ENCODE assay signal across 17 cellular contexts in the genomic region with DNA sequence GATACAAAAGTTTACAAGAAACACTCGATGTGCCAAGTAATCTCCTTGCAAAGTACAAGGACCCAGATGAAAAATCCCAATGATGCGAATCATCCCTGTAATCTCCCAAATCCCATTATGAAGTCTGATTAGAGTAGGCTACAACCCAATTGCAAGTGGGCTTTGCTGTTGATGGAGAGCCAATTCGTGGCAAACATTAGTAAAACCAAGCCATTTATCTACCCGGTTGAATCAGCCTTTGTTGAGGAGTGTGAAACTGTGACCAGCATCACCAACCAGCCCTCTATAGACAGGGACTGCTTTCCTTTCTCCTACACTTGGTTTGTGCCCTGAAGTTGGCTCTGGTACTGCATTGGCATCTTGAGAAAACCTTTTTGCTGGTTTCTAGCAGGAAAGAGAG. TPM values are rescaled to one million over a fixed set of nuclear protein-coding genes. Genes with fewer than 3 reads are reported as not detected.
DNase-seq lines count a peak whose midpoint lies in the region; ATAC-seq and TF ChIP-seq lines count a peak whose summit lies in the region.
"Had no signal": no experiment of that assay in that cellular context is flagged by ENCODE, and none has a peak within 500 bp of the region (broad histone marks: within the 10 kb centered on the region; RNA-seq: fewer than 3 reads in every experiment).

No MANE protein-coding gene starts in this region.

- peaks cover 13% of the 10 kb centered on the region for H3K27me3 ChIP-seq in GM23338 (ENCODE audit: insufficient read depth)
- peaks cover 15% of the 10 kb centered on the region for H3K27me3 ChIP-seq in neural progenitor cell

- H3K36me3 Mint-ChIP-seq in activated CD4-positive, alpha-beta T cell treated with anti-CD3 and anti-CD28 coated beads, Interleukin-2, amount 10 ng/mL, durations not matched to agents 7 days and 5 days (ENCODE audit: low read depth), result peaks cover 27% of the 10 kb centered on the region
- H3K36me3 Mint-ChIP-seq in GM23338 (ENCODE audit: low read depth) (peaks cover 17% of the 10 kb centered on the region), neural progenitor cell (peaks cover 8% of the 10 kb centered on the region)

- H4K20me1 ChIP-seq in GM23338 (replicated peaks; ENCODE audit: insufficient read depth) (no peaks in the 10 kb centered on the region), neural progenitor cell (ENCODE audit: low read depth) (peaks cover 4% of the 10 kb centered on the region)

- ATAC-seq in GM23338, result no peak
- ATAC-seq in GM18519 (IDR thresholded peaks at IDR 0.05; ENCODE audit: low FRiP score, unreplicated experiment), result no peak
- no peak for ATAC-seq in HG02571 (IDR thresholded peaks at IDR 0.05; ENCODE audit: unreplicated experiment)
- ATAC-seq: A549, esophagus mucosa, PC-3 had no signal

- H3K27ac Mint-ChIP-seq in activated CD4-positive, alpha-beta T cell treated with anti-CD3 and anti-CD28 coated beads, Interleukin-2, amount 10 ng/mL, durations not matched to agents 7 days and 5 days, result no peak overlapping the region
- H3K27ac Mint-ChIP-seq in GM23338 (no peak overlapping the region), neural progenitor cell (no peak overlapping the region)
- H3K27ac Mint-ChIP-seq: dendritic cell treated with granulocyte-macrophage colony-stimulating factor and Interleukin-4, amounts not matched to agents 40 ng/mL and 50 ng/mL, for 4 days had no signal

- TF ChIP-seq CTCF in GM23338 (conservative IDR thresholded peaks at IDR 0.05; ENCODE audit: low read depth in 2 of 2) (no peak), neural progenitor cell (IDR thresholded peaks at IDR 0.05) (no peak)

- no peaks in the 10 kb centered on the region for H3K9me3 Mint-ChIP-seq in activated CD4-positive, alpha-beta T cell treated with anti-CD3 and anti-CD28 coated beads, Interleukin-2, amount 10 ng/mL, durations not matched to agents 7 days and 5 days
- H3K9me3 Mint-ChIP-seq in GM23338, result no peaks in the 10 kb centered on the region
- peaks cover 9% of the 10 kb centered on the region for H3K9me3 Mint-ChIP-seq in neural progenitor cell
- H3K9me3 Mint-ChIP-seq: dendritic cell treated with granulocyte-macrophage colony-stimulating factor and Interleukin-4, amounts not matched to agents 40 ng/mL and 50 ng/mL, for 4 days had no signal

- POLR2A ChIA-PET in activated CD4-positive, alpha-beta T cell treated with anti-CD3 and anti-CD28 coated beads, Interleukin-2, amount 10 ng/mL, durations not matched to agents 7 days and 5 days (lab: Charles Lee), result no interaction called here

- peaks cover 14% of the 10 kb centered on the region for H3K27me3 Mint-ChIP-seq in activated CD4-positive, alpha-beta T cell treated with anti-CD3 and anti-CD28 coated beads, Interleukin-2, amount 10 ng/mL, durations not matched to agents 7 days and 5 days
- H3K27me3 Mint-ChIP-seq in GM23338 (ENCODE audit: insufficient read depth, low read depth, poor library complexity) (peaks cover 9% of the 10 kb centered on the region), neural progenitor cell (ENCODE audit: insufficient read depth, low read depth) (peaks cover 7% of the 10 kb centered on the region)
- H3K27me3 Mint-ChIP-seq: dendritic cell treated with granulocyte-macrophage colony-stimulating factor and Interleukin-4, amounts not matched to agents 40 ng/mL and 50 ng/mL, for 4 days had no signal

- H3K9ac ChIP-seq in neural progenitor cell, result no peak overlapping the region
- H3K9ac ChIP-seq: SK-N-SH had no signal

- H2AFZ ChIP-seq in GM23338, result no peak overlapping the region
- no peak overlapping the region for H2AFZ ChIP-seq in neural progenitor cell (replicated peaks)

- H3K4me2 ChIP-seq in GM23338, result no peak overlapping the region
- H3K4me2 ChIP-seq in neural progenitor cell, result no peak overlapping the region

- DNase-seq in activated CD4-positive, alpha-beta T cell treated with anti-CD3 and anti-CD28 coated beads, Interleukin-2, amount 10 ng/mL, durations not matched to agents 7 days and 5 days, result no peak
- DNase-seq in activated CD4-positive, alpha-beta T cell treated with anti-CD3 and anti-CD28 coated beads, Interleukin-2, amount 50 U/mL, for 4 hours, result no peak
- DNase-seq in GM23338 (ENCODE audit: low spot score), result no peak
- peak in 3 of 61 donors; percentile 0 to 15 (median 6) for DNase-seq in caudate nucleus (lab: John Stamatoyannopoulos, UW)
- DNase-seq in neural progenitor cell (ENCODE audit: low spot score), result no peak
- DNase-seq in HT-29 (ENCODE audit: low spot score), result no peak
- DNase-seq: NCI-H187, NCI-H524 treated with DMSO at 0.1 percent for 48 hours, PC-3, SK-N-SH had no signal

- peak overlapping the region; percentile 82 for H3K4me3 Mint-ChIP-seq in activated CD4-positive, alpha-beta T cell treated with anti-CD3 and anti-CD28 coated beads, Interleukin-2, amount 10 ng/mL, durations not matched to agents 7 days and 5 days
- H3K4me3 Mint-ChIP-seq in GM23338 (peak overlapping the region; percentile 78; the same call in 2 of the 3 replicates), neural progenitor cell (peak overlapping the region; percentile 85)

- H3K36me3 ChIP-seq in GM23338 (ENCODE audit: insufficient read depth) (no peaks in the 10 kb centered on the region), neural progenitor cell (no peaks in the 10 kb centered on the region)
- H3K36me3 ChIP-seq: thoracic aorta had no signal

- H3K79me2 ChIP-seq in GM23338 (replicated peaks; ENCODE audit: insufficient read depth) (peaks cover 30% of the 10 kb centered on the region), neural progenitor cell (ENCODE audit: low read depth) (peaks cover 32% of the 10 kb centered on the region)

- H3F3A ChIP-seq in GM23338 (replicated peaks; ENCODE audit: low read depth) (no peaks in the 10 kb centered on the region), neural progenitor cell (ENCODE audit: low read depth) (no peaks in the 10 kb centered on the region)

- CTCF ChIA-PET in activated CD4-positive, alpha-beta T cell treated with anti-CD3 and anti-CD28 coated beads, Interleukin-2, amount 10 ng/mL, durations not matched to agents 7 days and 5 days (lab: Charles Lee), result interaction anchor here (1.0 kb wide), 1 partner anchor 19 kb away, joined by 4 read pairs; no protein-coding TSS in a partner anchor

- H3K9me2 ChIP-seq in GM23338 (ENCODE audit: insufficient read depth), result no peaks in the 10 kb centered on the region
- H3K9me2 ChIP-seq: SK-N-SH had no signal

- H3K4me1 ChIP-seq in GM23338 (ENCODE audit: insufficient read depth), result peaks cover 7% of the 10 kb centered on the region; the same call in 1 of the 2 replicates
- no peaks in the 10 kb centered on the region for H3K4me1 ChIP-seq in neural progenitor cell

- H3K4me1 Mint-ChIP-seq in activated CD4-positive, alpha-beta T cell treated with anti-CD3 and anti-CD28 coated beads, Interleukin-2, amount 10 ng/mL, durations not matched to agents 7 days and 5 days, result peaks cover 36% of the 10 kb centered on the region
- H3K4me1 Mint-ChIP-seq in GM23338 (peaks cover 8% of the 10 kb centered on the region), neural progenitor cell (peaks cover 7% of the 10 kb centered on the region)

- no peak overlapping the region for H3K4me3 ChIP-seq in GM23338
- H3K4me3 ChIP-seq in neural progenitor cell, result no peak overlapping the region

- no peak overlapping the region for H3K27ac ChIP-seq in GM23338 (ENCODE audit: low read depth)
- peak overlapping the region; percentile 36 for H3K27ac ChIP-seq in caudate nucleus (ENCODE audit: low read depth, low read length)
- no peak overlapping the region for H3K27ac ChIP-seq in neural progenitor cell
- H3K27ac ChIP-seq: thoracic aorta, VCaP had no signal

- H3K9me3 ChIP-seq in neural progenitor cell (ENCODE audit: low read depth), result peaks cover 6% of the 10 kb centered on the region
- H3K9me3 ChIP-seq: A549, SK-N-SH, thoracic aorta had no signal

TF ChIP-seq in GM23338, 12 proteins besides CTCF, POLR2A, EP300 and RAD21 (continues in another document):
- TF ChIP-seq ZNF114 (CRISPR knock-in tag; IDR thresholded peaks at IDR 0.05) (no peak), CREB1 (CRISPR knock-in tag; IDR thresholded peaks at IDR 0.05; ENCODE audit: low read depth) (no peak), POLR2AphosphoS5 (IDR thresholded peaks at IDR 0.05; ENCODE audit: low read depth) (no peak), ZNF331 (CRISPR knock-in tag; IDR thresholded peaks at IDR 0.05; ENCODE audit: low read depth) (no peak), NANOG (IDR thresholded peaks at IDR 0.05; ENCODE audit: borderline replicate concordance) (no peak), JUNB (IDR thresholded peaks at IDR 0.05; ENCODE audit: unreplicated experiment) (no peak), STAT1 (IDR thresholded peaks at IDR 0.05; ENCODE audit: unreplicated experiment) (no peak)
- TF ChIP-seq, protein P1, sequence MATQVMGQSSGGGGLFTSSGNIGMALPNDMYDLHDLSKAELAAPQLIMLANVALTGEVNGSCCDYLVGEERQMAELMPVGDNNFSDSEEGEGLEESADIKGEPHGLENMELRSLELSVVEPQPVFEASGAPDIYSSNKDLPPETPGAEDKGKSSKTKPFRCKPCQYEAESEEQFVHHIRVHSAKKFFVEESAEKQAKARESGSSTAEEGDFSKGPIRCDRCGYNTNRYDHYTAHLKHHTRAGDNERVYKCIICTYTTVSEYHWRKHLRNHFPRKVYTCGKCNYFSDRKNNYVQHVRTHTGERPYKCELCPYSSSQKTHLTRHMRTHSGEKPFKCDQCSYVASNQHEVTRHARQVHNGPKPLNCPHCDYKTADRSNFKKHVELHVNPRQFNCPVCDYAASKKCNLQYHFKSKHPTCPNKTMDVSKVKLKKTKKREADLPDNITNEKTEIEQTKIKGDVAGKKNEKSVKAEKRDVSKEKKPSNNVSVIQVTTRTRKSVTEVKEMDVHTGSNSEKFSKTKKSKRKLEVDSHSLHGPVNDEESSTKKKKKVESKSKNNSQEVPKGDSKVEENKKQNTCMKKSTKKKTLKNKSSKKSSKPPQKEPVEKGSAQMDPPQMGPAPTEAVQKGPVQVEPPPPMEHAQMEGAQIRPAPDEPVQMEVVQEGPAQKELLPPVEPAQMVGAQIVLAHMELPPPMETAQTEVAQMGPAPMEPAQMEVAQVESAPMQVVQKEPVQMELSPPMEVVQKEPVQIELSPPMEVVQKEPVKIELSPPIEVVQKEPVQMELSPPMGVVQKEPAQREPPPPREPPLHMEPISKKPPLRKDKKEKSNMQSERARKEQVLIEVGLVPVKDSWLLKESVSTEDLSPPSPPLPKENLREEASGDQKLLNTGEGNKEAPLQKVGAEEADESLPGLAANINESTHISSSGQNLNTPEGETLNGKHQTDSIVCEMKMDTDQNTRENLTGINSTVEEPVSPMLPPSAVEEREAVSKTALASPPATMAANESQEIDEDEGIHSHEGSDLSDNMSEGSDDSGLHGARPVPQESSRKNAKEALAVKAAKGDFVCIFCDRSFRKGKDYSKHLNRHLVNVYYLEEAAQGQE (IDR thresholded peaks at IDR 0.05; ENCODE audit: unreplicated experiment), result no peak

RNA-seq across cellular contexts. Expression of a gene that starts 1.2 kb away (rescaled TPM):
- total RNA-seq in activated CD4-positive, alpha-beta T cell treated with anti-CD3 and anti-CD28 coated beads, Interleukin-2, amount 10 ng/mL, durations not matched to agents 7 days and 5 days, result 100 to 1,000 TPM in 1 of 2 experiments, 10 to 100 TPM in 1; 92.5 to 108 TPM
- 39.9 and 46.4 TPM in 2 replicates for total RNA-seq in GM23338 (2014; rRNA removed; shearing (Covaris generic))
- 42.6 and 49.3 TPM in 2 replicates for polyA plus RNA-seq in GM23338 (2016; fragmentation: Nextera tagmentation; extraction: Ambion mirVana)
- total RNA-seq in neural progenitor cell (ENCODE audit: low replicate concordance), result 21.6 and 32.2 TPM in 2 replicates
- total RNA-seq in HT-29 (2014; rRNA removed; shearing (Covaris generic)), result 12.4 and 21.0 TPM in 2 replicates
